In genomic region chr6:149075616-149076354, GRCh38 we compare ENCODE assay signal across 12 cellular contexts.
DNase-seq lines count a peak whose midpoint lies in the region; ATAC-seq, FAIRE-seq and TF ChIP-seq lines count a peak whose summit lies in the region.
"Had no signal": no experiment of that assay in that cellular context is flagged by ENCODE, and none has a peak within 500 bp of the region (broad histone marks: within the 10 kb centered on the region; RNA-seq: fewer than 3 reads in every experiment).

No MANE protein-coding gene starts in this region.

- intact Hi-C loops in HepG2 (cut with micrococcal nuclease; ENCODE audit: unreplicated experiment), result loop anchor here (1.0 to 2.0 kb wide), 2 partner anchors 15 to 42 kb away; no protein-coding TSS in a partner anchor
- intact Hi-C loops in right lobe of liver (cut with DNase I), result no loop called here

- H3K4me1 ChIP-seq in HepG2 (ENCODE audit: insufficient read depth, low read length), result peaks cover 57% of the 10 kb centered on the region
- peaks cover 0 to 6% (median 2%) of the 10 kb centered on the region in 4 donors for H3K4me1 ChIP-seq in right lobe of liver
- no peaks in the 10 kb centered on the region for H3K4me1 ChIP-seq in neural progenitor cell

- H3K79me2 ChIP-seq in HepG2 (ENCODE audit: insufficient read depth, low read length) (no peaks in the 10 kb centered on the region), neural progenitor cell (ENCODE audit: low read depth) (no peaks in the 10 kb centered on the region)

- H3K36me3 ChIP-seq in HepG2 (replicated peaks in 1 of 2; ENCODE audit: control insufficient read depth in 1 of 2, insufficient read depth in 2 of 2, low read length in 2 of 2), result no peaks in the 10 kb centered on the region
- no peaks in the 10 kb centered on the region for H3K36me3 ChIP-seq in right lobe of liver
- H3K36me3 ChIP-seq in neural progenitor cell, result no peaks in the 10 kb centered on the region
- H3K36me3 ChIP-seq: heart right ventricle had no signal

- H3K4me3 ChIP-seq in HepG2 (replicated peaks in 1 of 3; ENCODE audit: insufficient read depth in 1 of 3, low read depth in 2 of 3, low read length in 3 of 3) (no peak overlapping the region), right lobe of liver (no peak overlapping the region), neural progenitor cell (no peak overlapping the region)
- H3K4me3 ChIP-seq: heart right ventricle had no signal

- no peak overlapping the region; the same call in 1 of the 2 replicates for H3K4me2 ChIP-seq in HepG2 (ENCODE audit: low read depth, low read length)
- no peak overlapping the region for H3K4me2 ChIP-seq in neural progenitor cell

- H3K4me3 Mint-ChIP-seq in chondrocyte (ENCODE audit: unreplicated experiment) (no peak overlapping the region), type B pancreatic cell (peak overlapping the region; percentile 21), neural progenitor cell (no peak overlapping the region)

- peak overlapping the region; percentile 91 for H3K27ac Mint-ChIP-seq in chondrocyte (ENCODE audit: unreplicated experiment)
- H3K27ac Mint-ChIP-seq in type B pancreatic cell, result peak overlapping the region; percentile 55
- H3K27ac Mint-ChIP-seq in neural progenitor cell, result no peak overlapping the region

- H3K27me3 ChIP-seq in HepG2 (ENCODE audit: control insufficient read depth in 1 of 2, insufficient read depth in 2 of 2, low read length in 2 of 2) (no peaks in the 10 kb centered on the region), right lobe of liver (no peaks in the 10 kb centered on the region), neural progenitor cell (no peaks in the 10 kb centered on the region)
- H3K27me3 ChIP-seq: heart right ventricle had no signal

- FAIRE-seq in HepG2 (lab: Jason Lieb, UNC), result no peak

- no TSS peak for BruUV-seq in HepG2 (replicated peaks; lab: Mats Ljungman, UMichigan)

- H4K20me1 ChIP-seq in HepG2 (ENCODE audit: insufficient read depth, low read length), result no peaks in the 10 kb centered on the region
- H4K20me1 ChIP-seq in neural progenitor cell (ENCODE audit: low read depth), result no peaks in the 10 kb centered on the region

- 68% methylated on average over 6 of the region's 6 CpGs for WGBS in HepG2 (ENCODE audit: low lambda C conversion rate)
- 67% methylated on average over 5 of the region's 6 CpGs for WGBS in right lobe of liver (ENCODE audit: insufficient coverage, low coverage, low lambda C conversion rate, missing lambda C conversion rate)

- H3K27me3 Mint-ChIP-seq in chondrocyte (ENCODE audit: low read depth), result no peaks in the 10 kb centered on the region
- no peaks in the 10 kb centered on the region for H3K27me3 Mint-ChIP-seq in type B pancreatic cell
- no peaks in the 10 kb centered on the region for H3K27me3 Mint-ChIP-seq in neural progenitor cell (ENCODE audit: insufficient read depth, low read depth)

- no peaks in the 10 kb centered on the region for H3K9me3 ChIP-seq in HepG2 (ENCODE audit: low read length)
- H3K9me3 ChIP-seq in right lobe of liver, result no peaks in the 10 kb centered on the region
- H3K9me3 ChIP-seq in neural progenitor cell (ENCODE audit: low read depth), result no peaks in the 10 kb centered on the region
- H3K9me3 ChIP-seq: heart right ventricle had no signal

- H3K9ac ChIP-seq in HepG2 (ENCODE audit: insufficient read depth, low read depth, low read length), result no peak overlapping the region
- H3K9ac ChIP-seq in neural progenitor cell, result no peak overlapping the region

- H3K27ac ChIP-seq in HepG2 (ENCODE audit: extremely low read length, insufficient read depth, low read length), result peak overlapping the region; percentile 50
- H3K27ac ChIP-seq in right lobe of liver, result no peak overlapping the region
- H3K27ac ChIP-seq in neural progenitor cell, result no peak overlapping the region
- H3K27ac ChIP-seq: heart right ventricle had no signal

- H3K4me1 Mint-ChIP-seq in chondrocyte (ENCODE audit: low read depth) (peaks cover 55% of the 10 kb centered on the region), type B pancreatic cell (ENCODE audit: unreplicated experiment) (peaks cover 20% of the 10 kb centered on the region), neural progenitor cell (no peaks in the 10 kb centered on the region)

- H2AFZ ChIP-seq in HepG2 (ENCODE audit: low read length), result no peak overlapping the region
- H2AFZ ChIP-seq in neural progenitor cell (replicated peaks), result no peak overlapping the region

- TF ChIP-seq POLR2A in HepG2 (IDR thresholded peaks at IDR 0.05; ENCODE audit: insufficient read depth in 1 of 2, low read depth in 2 of 2, low read length in 2 of 2) (no peak), right lobe of liver (IDR thresholded peaks at IDR 0.05) (no peak)

- H3K9me3 Mint-ChIP-seq in chondrocyte (ENCODE audit: low read depth) (peaks cover 3% of the 10 kb centered on the region), type B pancreatic cell (peaks cover 4% of the 10 kb centered on the region), neural progenitor cell (peaks cover 5% of the 10 kb centered on the region)

- CTCF ChIA-PET in HepG2 (lab: Yijun Ruan, JAX; ENCODE audit: low intra/inter-chr PET ratio, low total read pairs), result no interaction called here

- in situ Hi-C loops in HepG2 (cut with HindIII; ENCODE audit: extremely low pct_ligation_motif_present, low pct_unique_long_range_greater_than_20kb), result no loop called here

- H3F3A ChIP-seq in neural progenitor cell (ENCODE audit: low read depth), result no peaks in the 10 kb centered on the region

- DNase-seq in HepG2 (ENCODE audit: low spot score) (no peak), right lobe of liver (no peak), OCI-M1 (lab: John Stamatoyannopoulos, UW) (peak; percentile 15), chondrocyte (ENCODE audit: low spot score) (no peak), type B pancreatic cell (ENCODE audit: extremely low spot score, unreplicated experiment) (no peak), cortex of kidney (lab: John Stamatoyannopoulos, UW) (no peak), neural progenitor cell (ENCODE audit: low spot score) (no peak)
- DNase-seq: Calu3, heart right ventricle, NCI-H2171 treated with DMSO at 0.1 percent for 48 hours, SHP77 treated with DMSO at 0.1 percent for 48 hours had no signal

- no peaks in the 10 kb centered on the region for H3K36me3 Mint-ChIP-seq in chondrocyte (ENCODE audit: low read depth)
- H3K36me3 Mint-ChIP-seq in type B pancreatic cell, result peaks cover 11% of the 10 kb centered on the region
- peaks cover 32% of the 10 kb centered on the region for H3K36me3 Mint-ChIP-seq in neural progenitor cell

- TF ChIP-seq RAD21 in HepG2 (CRISPR knock-in tag; IDR thresholded peaks at IDR 0.05), result no peak

- ATAC-seq in HepG2 (no peak), right lobe of liver (no peak), HG03354 (IDR thresholded peaks at IDR 0.05; ENCODE audit: poor library complexity, severe bottlenecking, unreplicated experiment) (no peak)
- ATAC-seq: heart right ventricle had no signal

- POLR2A ChIA-PET in HepG2 (lab: Yijun Ruan, JAX), result interaction anchor here (1.0 to 2.0 kb wide), 2 partner anchors 43 to 242 kb away, joined by 3 to 8 read pairs; partner anchors contain the start of gene TAB2

- TF ChIP-seq EP300 in HepG2 (IDR thresholded peaks at IDR 0.05; ENCODE audit: low read depth in 2 of 2, low read length in 2 of 2) (no peak), HepG2 (CRISPR knock-in tag; IDR thresholded peaks at IDR 0.05; ENCODE audit: borderline replicate concordance) (no peak)

- no peak for TF ChIP-seq CTCF in HepG2 (CRISPR knock-in tag; IDR thresholded peaks at IDR 0.05)
- no peak for TF ChIP-seq CTCF in right lobe of liver (IDR thresholded peaks at IDR 0.05)
- TF ChIP-seq CTCF in chondrocyte (IDR thresholded peaks at IDR 0.05), result no peak
- no peak for TF ChIP-seq CTCF in type B pancreatic cell (conservative IDR thresholded peaks at IDR 0.05)
- no peak for TF ChIP-seq CTCF in neural progenitor cell (IDR thresholded peaks at IDR 0.05)

TF ChIP-seq in HepG2, 621 proteins besides CTCF, POLR2A, EP300 and RAD21:
- TF ChIP-seq ZMYM2 (CRISPR knock-in tag; IDR thresholded peaks at IDR 0.05) (0 out of 2 replicates have a peak, but pooled peaks have one; percentile 36), THYN1 (CRISPR knock-in tag; IDR thresholded peaks at IDR 0.05; ENCODE audit: borderline replicate concordance, low read depth) (no peak), ZNF296 (CRISPR knock-in tag; conservative IDR thresholded peaks at IDR 0.05) (no peak), ZNF3 (CRISPR knock-in tag; IDR thresholded peaks at IDR 0.05) (no peak), ZNF430 (CRISPR knock-in tag; IDR thresholded peaks at IDR 0.05) (0 out of 2 replicates have a peak, but pooled peaks have one; percentile 20), SP1 (IDR thresholded peaks at IDR 0.05) (no peak), SP1 (CRISPR knock-in tag; IDR thresholded peaks at IDR 0.05) (no peak), ZNF850 (CRISPR knock-in tag; conservative IDR thresholded peaks at IDR 0.05) (no peak)
